Comparison of ENCODE assay signal across 1 cellular context in the genomic region with DNA sequence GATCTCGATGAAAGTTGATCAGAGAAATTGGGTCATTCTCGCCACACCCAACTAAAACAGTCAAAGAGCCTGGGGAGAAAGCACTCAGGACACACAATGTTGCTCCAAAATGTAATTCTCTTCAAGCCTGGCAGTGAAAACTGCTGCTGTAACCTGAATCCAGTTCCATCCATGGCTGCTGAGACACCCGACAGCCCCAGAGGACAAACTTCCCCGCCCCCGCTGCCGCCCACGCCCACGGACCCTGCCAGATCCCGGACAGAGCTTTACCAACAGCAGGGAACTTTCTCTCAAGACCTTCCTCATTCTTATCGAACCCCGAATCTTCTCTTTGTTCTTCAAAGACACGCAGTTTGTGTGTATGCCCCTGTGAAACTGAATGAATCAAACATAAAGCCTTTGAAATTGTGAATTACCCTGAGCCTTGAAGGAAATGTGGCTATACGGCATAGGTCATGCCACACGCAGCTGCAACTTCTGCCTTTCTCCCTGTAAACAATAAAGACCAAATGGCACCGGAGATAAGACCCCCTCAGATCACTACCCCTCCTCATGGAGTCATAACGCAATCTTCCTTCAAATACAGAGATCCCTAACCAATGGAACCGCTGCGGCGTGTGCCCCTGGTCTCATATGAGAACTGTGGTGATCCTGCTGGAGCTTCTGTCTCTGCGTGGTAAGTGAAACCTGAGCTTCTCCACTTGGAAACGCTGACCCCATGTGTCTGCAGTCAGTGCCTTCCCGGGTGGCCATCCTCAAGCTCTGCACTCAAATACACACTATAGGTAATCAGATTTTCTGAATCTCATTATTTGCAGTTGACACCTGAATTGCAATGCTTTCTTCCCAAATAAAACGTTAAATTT.
TF ChIP-seq lines count a peak whose summit lies in the region.

No MANE protein-coding gene starts in this region.

TF ChIP-seq in IMR-90, 13 proteins besides CTCF, POLR2A, EP300 and RAD21 (continued from another document):
- TF ChIP-seq, protein P1, sequence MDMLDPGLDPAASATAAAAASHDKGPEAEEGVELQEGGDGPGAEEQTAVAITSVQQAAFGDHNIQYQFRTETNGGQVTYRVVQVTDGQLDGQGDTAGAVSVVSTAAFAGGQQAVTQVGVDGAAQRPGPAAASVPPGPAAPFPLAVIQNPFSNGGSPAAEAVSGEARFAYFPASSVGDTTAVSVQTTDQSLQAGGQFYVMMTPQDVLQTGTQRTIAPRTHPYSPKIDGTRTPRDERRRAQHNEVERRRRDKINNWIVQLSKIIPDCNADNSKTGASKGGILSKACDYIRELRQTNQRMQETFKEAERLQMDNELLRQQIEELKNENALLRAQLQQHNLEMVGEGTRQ (IDR thresholded peaks at IDR 0.05; ENCODE audit: low read depth, low read length): no peak
- no peak for TF ChIP-seq MAFK (IDR thresholded peaks at IDR 0.05; ENCODE audit: low read depth, low read length)
- no peak for TF ChIP-seq MAZ (IDR thresholded peaks at IDR 0.05; ENCODE audit: borderline replicate concordance, low read depth, low read length)
- no peak for TF ChIP-seq NFE2L2 (IDR thresholded peaks at IDR 0.05; ENCODE audit: low read depth, low read length)
